1 cellular context compared by ENCODE assay signal in the genomic region with DNA sequence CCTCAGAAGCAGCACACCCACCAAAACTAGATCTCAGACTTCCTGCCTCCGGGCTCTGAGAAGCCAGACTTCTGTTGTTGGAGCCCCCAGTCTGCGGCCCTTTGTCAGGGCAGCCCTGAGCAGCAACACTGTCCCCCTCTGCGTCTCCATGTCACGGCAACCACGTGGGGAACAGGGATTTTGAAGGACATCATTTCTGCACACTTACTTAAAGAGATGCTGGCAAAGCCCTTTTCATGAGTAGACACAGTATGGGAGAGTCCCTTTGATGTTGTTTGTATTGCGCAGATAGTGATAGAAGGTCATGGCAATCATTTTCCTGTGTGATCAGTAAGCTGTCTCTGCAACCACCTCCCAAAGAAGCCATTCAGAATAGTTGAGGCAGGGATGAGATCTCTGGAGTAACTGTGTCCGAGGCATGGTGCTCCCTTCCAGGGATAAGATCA.
TF ChIP-seq lines count a peak whose summit lies in the region.

No MANE protein-coding gene starts in this region.

TF ChIP-seq in HepG2, 621 proteins besides CTCF, POLR2A, EP300 and RAD21 (continued from another document and continues in another):
- TF ChIP-seq, protein P1, sequence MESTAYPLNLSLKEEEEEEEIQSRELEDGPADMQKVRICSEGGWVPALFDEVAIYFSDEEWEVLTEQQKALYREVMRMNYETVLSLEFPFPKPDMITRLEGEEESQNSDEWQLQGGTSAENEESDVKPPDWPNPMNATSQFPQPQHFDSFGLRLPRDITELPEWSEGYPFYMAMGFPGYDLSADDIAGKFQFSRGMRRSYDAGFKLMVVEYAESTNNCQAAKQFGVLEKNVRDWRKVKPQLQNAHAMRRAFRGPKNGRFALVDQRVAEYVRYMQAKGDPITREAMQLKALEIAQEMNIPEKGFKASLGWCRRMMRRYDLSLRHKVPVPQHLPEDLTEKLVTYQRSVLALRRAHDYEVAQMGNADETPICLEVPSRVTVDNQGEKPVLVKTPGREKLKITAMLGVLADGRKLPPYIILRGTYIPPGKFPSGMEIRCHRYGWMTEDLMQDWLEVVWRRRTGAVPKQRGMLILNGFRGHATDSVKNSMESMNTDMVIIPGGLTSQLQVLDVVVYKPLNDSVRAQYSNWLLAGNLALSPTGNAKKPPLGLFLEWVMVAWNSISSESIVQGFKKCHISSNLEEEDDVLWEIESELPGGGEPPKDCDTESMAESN (CRISPR knock-in tag; conservative IDR thresholded peaks at IDR 0.05) = no peak
- TF ChIP-seq STAT5B (CRISPR knock-in tag; IDR thresholded peaks at IDR 0.05) (no peak), SYNCRIP (IDR thresholded peaks at IDR 0.05; ENCODE audit: insufficient read depth, low read depth, low read length) (no peak), PHF21A (CRISPR knock-in tag; IDR thresholded peaks at IDR 0.05) (peak; percentile 29), NFIC (IDR thresholded peaks at IDR 0.05; ENCODE audit: low read length) (no peak), ZNF577 (CRISPR knock-in tag; IDR thresholded peaks at IDR 0.05; ENCODE audit: borderline replicate concordance, low read depth) (no peak), ZFP41 (CRISPR knock-in tag; IDR thresholded peaks at IDR 0.05; ENCODE audit: borderline replicate concordance) (no peak), ZNF546 (CRISPR knock-in tag; conservative IDR thresholded peaks at IDR 0.05) (0 out of 2 replicates have a peak, but pooled peaks have one; percentile 17), MXD4 (CRISPR knock-in tag; IDR thresholded peaks at IDR 0.05) (peak; percentile 66), FOSL1 (CRISPR knock-in tag; IDR thresholded peaks at IDR 0.05; ENCODE audit: borderline replicate concordance) (no peak), ZNF776 (CRISPR knock-in tag; IDR thresholded peaks at IDR 0.05) (no peak), ATF7 (IDR thresholded peaks at IDR 0.05) (no peak), ATF7 (CRISPR knock-in tag; IDR thresholded peaks at IDR 0.05) (no peak), SMARCE1 (IDR thresholded peaks at IDR 0.05; ENCODE audit: borderline replicate concordance) (no peak), KMT2A (CRISPR knock-in tag; IDR thresholded peaks at IDR 0.05) (no peak), MTF2 (CRISPR knock-in tag; IDR thresholded peaks at IDR 0.05; ENCODE audit: borderline replicate concordance) (no peak), MIER2 (CRISPR knock-in tag; IDR thresholded peaks at IDR 0.05) (0 out of 2 replicates have a peak, but pooled peaks have one; percentile 24), HDAC1 (CRISPR knock-in tag; IDR thresholded peaks at IDR 0.05) (peak; percentile 70; the same call in 1 of the 2 replicates), TAF1 (CRISPR knock-in tag; IDR thresholded peaks at IDR 0.05) (no peak), ZBTB7B (CRISPR knock-in tag; IDR thresholded peaks at IDR 0.05) (peak; percentile 65; the same call in 1 of the 2 replicates), ZNF777 (CRISPR knock-in tag; IDR thresholded peaks at IDR 0.05) (0 out of 2 replicates have a peak, but pooled peaks have one; percentile 24), MYC (CRISPR knock-in tag; IDR thresholded peaks at IDR 0.05; ENCODE audit: borderline replicate concordance) (peak; percentile 44; the same call in 1 of the 2 replicates), ZNF317 (CRISPR knock-in tag; IDR thresholded peaks at IDR 0.05) (peak; percentile 76; the same call in 1 of the 2 replicates), RFX1 (IDR thresholded peaks at IDR 0.05) (no peak), GFI1 (CRISPR knock-in tag; IDR thresholded peaks at IDR 0.05; ENCODE audit: borderline replicate concordance) (peak; percentile 84), NBN (conservative IDR thresholded peaks at IDR 0.05) (no peak), CBFB (CRISPR knock-in tag; IDR thresholded peaks at IDR 0.05) (0 out of 2 replicates have a peak, but pooled peaks have one; percentile 37), ETV6 (CRISPR knock-in tag; conservative IDR thresholded peaks at IDR 0.05) (no peak), SMAD3 (CRISPR knock-in tag; IDR thresholded peaks at IDR 0.05) (no peak), ZFY (CRISPR knock-in tag; IDR thresholded peaks at IDR 0.05) (peak; percentile 39; the same call in 1 of the 2 replicates), MEF2D (CRISPR knock-in tag; IDR thresholded peaks at IDR 0.05) (0 out of 2 replicates have a peak, but pooled peaks have one; percentile 49), ZNF788 (CRISPR knock-in tag; IDR thresholded peaks at IDR 0.05; ENCODE audit: borderline replicate concordance) (peak; percentile 17; the same call in 1 of the 2 replicates), POLR2AphosphoS2 (IDR thresholded peaks at IDR 0.05; ENCODE audit: low read depth, low read length) (no peak), ZNF883 (CRISPR knock-in tag; IDR thresholded peaks at IDR 0.05; ENCODE audit: not compliant biosample characterization) (no peak), ZSCAN12 (CRISPR knock-in tag; IDR thresholded peaks at IDR 0.05) (no peak), LCORL (IDR thresholded peaks at IDR 0.05) (no peak), LCORL (CRISPR knock-in tag; IDR thresholded peaks at IDR 0.05) (no peak), HNRNPL (IDR thresholded peaks at IDR 0.05; ENCODE audit: low read depth, low read length) (no peak), GATA4 (IDR thresholded peaks at IDR 0.05; ENCODE audit: borderline replicate concordance, low read depth) (peak; percentile 44; the same call in 1 of the 2 replicates), ZNF674 (CRISPR knock-in tag; IDR thresholded peaks at IDR 0.05; ENCODE audit: low read depth) (no peak), NFKBIZ (CRISPR knock-in tag; IDR thresholded peaks at IDR 0.05) (no peak), ZNF20 (CRISPR knock-in tag; IDR thresholded peaks at IDR 0.05) (no peak), ZNF124 (CRISPR knock-in tag; IDR thresholded peaks at IDR 0.05) (0 out of 2 replicates have a peak, but pooled peaks have one; percentile 50)
- TF ChIP-seq, protein P2, sequence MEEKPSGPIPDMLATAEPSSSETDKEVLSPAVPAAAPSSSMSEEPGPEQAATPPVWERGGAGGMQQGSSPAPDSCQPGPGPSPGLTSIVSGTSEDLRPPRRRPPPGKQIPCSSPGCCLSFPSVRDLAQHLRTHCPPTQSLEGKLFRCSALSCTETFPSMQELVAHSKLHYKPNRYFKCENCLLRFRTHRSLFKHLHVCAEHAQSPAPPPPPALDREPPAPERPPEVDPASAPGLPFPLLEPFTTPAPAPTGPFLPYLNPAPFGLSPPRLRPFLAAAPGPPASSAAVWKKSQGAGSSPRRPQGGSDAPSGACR (CRISPR knock-in tag; IDR thresholded peaks at IDR 0.05) = no peak
- TF ChIP-seq, protein P3, sequence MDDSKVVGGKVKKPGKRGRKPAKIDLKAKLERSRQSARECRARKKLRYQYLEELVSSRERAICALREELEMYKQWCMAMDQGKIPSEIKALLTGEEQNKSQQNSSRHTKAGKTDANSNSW (CRISPR knock-in tag; IDR thresholded peaks at IDR 0.05; ENCODE audit: borderline replicate concordance) = no peak
- TF ChIP-seq, protein P4, sequence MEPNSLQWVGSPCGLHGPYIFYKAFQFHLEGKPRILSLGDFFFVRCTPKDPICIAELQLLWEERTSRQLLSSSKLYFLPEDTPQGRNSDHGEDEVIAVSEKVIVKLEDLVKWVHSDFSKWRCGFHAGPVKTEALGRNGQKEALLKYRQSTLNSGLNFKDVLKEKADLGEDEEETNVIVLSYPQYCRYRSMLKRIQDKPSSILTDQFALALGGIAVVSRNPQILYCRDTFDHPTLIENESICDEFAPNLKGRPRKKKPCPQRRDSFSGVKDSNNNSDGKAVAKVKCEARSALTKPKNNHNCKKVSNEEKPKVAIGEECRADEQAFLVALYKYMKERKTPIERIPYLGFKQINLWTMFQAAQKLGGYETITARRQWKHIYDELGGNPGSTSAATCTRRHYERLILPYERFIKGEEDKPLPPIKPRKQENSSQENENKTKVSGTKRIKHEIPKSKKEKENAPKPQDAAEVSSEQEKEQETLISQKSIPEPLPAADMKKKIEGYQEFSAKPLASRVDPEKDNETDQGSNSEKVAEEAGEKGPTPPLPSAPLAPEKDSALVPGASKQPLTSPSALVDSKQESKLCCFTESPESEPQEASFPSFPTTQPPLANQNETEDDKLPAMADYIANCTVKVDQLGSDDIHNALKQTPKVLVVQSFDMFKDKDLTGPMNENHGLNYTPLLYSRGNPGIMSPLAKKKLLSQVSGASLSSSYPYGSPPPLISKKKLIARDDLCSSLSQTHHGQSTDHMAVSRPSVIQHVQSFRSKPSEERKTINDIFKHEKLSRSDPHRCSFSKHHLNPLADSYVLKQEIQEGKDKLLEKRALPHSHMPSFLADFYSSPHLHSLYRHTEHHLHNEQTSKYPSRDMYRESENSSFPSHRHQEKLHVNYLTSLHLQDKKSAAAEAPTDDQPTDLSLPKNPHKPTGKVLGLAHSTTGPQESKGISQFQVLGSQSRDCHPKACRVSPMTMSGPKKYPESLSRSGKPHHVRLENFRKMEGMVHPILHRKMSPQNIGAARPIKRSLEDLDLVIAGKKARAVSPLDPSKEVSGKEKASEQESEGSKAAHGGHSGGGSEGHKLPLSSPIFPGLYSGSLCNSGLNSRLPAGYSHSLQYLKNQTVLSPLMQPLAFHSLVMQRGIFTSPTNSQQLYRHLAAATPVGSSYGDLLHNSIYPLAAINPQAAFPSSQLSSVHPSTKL (CRISPR knock-in tag; IDR thresholded peaks at IDR 0.05) = peak; percentile 91
- TF ChIP-seq, protein P5, sequence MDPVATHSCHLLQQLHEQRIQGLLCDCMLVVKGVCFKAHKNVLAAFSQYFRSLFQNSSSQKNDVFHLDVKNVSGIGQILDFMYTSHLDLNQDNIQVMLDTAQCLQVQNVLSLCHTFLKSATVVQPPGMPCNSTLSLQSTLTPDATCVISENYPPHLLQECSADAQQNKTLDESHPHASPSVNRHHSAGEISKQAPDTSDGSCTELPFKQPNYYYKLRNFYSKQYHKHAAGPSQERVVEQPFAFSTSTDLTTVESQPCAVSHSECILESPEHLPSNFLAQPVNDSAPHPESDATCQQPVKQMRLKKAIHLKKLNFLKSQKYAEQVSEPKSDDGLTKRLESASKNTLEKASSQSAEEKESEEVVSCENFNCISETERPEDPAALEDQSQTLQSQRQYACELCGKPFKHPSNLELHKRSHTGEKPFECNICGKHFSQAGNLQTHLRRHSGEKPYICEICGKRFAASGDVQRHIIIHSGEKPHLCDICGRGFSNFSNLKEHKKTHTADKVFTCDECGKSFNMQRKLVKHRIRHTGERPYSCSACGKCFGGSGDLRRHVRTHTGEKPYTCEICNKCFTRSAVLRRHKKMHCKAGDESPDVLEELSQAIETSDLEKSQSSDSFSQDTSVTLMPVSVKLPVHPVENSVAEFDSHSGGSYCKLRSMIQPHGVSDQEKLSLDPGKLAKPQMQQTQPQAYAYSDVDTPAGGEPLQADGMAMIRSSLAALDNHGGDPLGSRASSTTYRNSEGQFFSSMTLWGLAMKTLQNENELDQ (CRISPR knock-in tag; IDR thresholded peaks at IDR 0.05; ENCODE audit: borderline replicate concordance) = no peak
- TF ChIP-seq, protein P6, sequence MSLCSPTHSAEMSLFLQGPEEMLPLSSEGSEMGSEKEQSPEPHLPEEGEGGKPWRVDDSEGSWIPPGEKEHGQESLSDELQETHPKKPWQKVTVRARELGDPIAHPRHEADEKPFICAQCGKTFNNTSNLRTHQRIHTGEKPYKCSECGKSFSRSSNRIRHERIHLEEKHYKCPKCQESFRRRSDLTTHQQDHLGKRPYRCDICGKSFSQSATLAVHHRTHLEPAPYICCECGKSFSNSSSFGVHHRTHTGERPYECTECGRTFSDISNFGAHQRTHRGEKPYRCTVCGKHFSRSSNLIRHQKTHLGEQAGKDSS (CRISPR knock-in tag; IDR thresholded peaks at IDR 0.05; ENCODE audit: borderline replicate concordance, low read depth) = no peak
- TF ChIP-seq, protein P7, sequence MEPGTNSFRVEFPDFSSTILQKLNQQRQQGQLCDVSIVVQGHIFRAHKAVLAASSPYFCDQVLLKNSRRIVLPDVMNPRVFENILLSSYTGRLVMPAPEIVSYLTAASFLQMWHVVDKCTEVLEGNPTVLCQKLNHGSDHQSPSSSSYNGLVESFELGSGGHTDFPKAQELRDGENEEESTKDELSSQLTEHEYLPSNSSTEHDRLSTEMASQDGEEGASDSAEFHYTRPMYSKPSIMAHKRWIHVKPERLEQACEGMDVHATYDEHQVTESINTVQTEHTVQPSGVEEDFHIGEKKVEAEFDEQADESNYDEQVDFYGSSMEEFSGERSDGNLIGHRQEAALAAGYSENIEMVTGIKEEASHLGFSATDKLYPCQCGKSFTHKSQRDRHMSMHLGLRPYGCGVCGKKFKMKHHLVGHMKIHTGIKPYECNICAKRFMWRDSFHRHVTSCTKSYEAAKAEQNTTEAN (CRISPR knock-in tag; conservative IDR thresholded peaks at IDR 0.05) = no peak; the same call in 1 of the 2 replicates
- TF ChIP-seq, protein P8, sequence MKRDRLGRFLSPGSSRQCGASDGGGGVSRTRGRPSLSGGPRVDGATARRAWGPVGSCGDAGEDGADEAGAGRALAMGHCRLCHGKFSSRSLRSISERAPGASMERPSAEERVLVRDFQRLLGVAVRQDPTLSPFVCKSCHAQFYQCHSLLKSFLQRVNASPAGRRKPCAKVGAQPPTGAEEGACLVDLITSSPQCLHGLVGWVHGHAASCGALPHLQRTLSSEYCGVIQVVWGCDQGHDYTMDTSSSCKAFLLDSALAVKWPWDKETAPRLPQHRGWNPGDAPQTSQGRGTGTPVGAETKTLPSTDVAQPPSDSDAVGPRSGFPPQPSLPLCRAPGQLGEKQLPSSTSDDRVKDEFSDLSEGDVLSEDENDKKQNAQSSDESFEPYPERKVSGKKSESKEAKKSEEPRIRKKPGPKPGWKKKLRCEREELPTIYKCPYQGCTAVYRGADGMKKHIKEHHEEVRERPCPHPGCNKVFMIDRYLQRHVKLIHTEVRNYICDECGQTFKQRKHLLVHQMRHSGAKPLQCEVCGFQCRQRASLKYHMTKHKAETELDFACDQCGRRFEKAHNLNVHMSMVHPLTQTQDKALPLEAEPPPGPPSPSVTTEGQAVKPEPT (CRISPR knock-in tag; IDR thresholded peaks at IDR 0.05; ENCODE audit: low read depth) = no peak
- TF ChIP-seq, protein P9, sequence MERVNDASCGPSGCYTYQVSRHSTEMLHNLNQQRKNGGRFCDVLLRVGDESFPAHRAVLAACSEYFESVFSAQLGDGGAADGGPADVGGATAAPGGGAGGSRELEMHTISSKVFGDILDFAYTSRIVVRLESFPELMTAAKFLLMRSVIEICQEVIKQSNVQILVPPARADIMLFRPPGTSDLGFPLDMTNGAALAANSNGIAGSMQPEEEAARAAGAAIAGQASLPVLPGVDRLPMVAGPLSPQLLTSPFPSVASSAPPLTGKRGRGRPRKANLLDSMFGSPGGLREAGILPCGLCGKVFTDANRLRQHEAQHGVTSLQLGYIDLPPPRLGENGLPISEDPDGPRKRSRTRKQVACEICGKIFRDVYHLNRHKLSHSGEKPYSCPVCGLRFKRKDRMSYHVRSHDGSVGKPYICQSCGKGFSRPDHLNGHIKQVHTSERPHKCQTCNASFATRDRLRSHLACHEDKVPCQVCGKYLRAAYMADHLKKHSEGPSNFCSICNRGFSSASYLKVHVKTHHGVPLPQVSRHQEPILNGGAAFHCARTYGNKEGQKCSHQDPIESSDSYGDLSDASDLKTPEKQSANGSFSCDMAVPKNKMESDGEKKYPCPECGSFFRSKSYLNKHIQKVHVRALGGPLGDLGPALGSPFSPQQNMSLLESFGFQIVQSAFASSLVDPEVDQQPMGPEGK (CRISPR knock-in tag; IDR thresholded peaks at IDR 0.05) = peak; percentile 70
- TF ChIP-seq, protein P10, sequence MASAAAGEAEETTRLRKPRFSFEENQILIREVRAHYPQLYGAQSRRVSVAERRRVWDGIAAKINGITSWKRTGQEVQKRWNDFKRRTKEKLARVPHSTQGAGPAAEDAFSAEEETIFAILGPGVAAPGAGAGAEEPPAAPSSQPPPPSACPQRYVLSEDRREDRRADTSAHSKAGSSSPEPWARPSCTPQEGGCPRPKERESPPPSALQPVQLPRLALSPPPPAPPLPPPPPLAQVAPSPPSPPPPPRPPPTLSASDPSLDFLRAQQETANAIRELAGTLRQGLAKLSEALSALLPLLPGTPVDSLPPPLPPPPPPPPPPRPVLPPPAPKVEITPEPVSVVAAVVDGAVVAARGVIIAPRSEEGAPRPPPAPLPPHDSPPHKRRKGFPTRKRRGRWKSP (CRISPR knock-in tag; IDR thresholded peaks at IDR 0.05) = no peak
